Comparison of ENCODE assay signal across 8 cellular contexts in the genomic region with DNA sequence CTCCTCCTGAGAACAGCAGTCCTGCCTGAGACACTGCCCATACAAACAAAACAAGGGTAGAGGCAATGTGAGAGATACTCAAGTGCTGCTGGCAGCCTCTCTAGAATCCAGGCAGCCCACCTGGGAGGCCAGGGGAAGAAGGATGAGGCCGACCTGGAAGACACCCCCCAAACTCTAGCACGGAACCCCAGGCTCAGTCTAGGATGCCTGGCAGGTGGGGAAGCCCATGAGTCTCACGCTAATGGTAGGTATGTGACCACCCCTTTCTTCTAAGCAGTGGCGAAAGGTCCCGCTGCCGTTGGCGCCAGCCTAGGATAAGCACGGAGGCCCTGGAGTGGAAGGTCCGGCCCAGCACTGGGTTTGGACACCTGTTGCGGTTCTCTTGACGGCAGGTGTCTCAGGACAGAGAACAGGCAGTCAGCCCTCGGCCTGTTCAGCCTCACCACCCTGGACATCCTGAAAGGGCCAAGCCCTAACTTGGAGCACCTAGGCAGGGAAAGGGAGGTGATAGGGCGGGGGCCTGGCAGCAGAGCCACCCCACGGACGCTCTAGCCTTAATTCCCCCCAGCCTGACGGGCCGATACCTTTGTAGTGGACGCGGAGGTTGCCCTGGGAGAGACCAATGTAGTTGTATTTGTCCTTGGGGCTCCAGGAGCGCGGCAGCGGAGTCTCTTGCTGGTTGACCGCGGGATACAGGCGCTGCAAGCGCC. TPM values are rescaled to one million over a fixed set of nuclear protein-coding genes. Genes with fewer than 3 reads are reported as not detected.
DNase-seq lines count a peak whose midpoint lies in the region; ATAC-seq and TF ChIP-seq lines count a peak whose summit lies in the region.

No MANE protein-coding gene starts in this region.

- POLR2A ChIA-PET in BJ (lab: Charles Lee) (interaction anchor here (0.5 to 1.0 kb wide), 2 partner anchors 23 to 146 kb away, joined by 3 to 6 read pairs; a partner anchor contains a TSS), T-cell (lab: Charles Lee) (interaction anchor here in 1 of 2 donors (0.5 to 1.0 kb wide), 2 partner anchors 87 to 208 kb away, joined by 3 to 4 read pairs; a partner anchor contains a TSS)

- H3K14ac ChIP-seq in trophoblast cell (ENCODE audit: low read length), result peak overlapping the region; percentile 65

- no peaks in the 10 kb centered on the region for H3K27me3 ChIP-seq in BJ (ENCODE audit: control insufficient read depth, insufficient read depth, low read length)
- no peaks in the 10 kb centered on the region for H3K27me3 ChIP-seq in trophoblast cell (ENCODE audit: insufficient read depth, low read length)

- no peak overlapping the region for H3K27ac ChIP-seq in trophoblast cell (ENCODE audit: low read depth, low read length)

- no peaks in the 10 kb centered on the region for H3K27me3 Mint-ChIP-seq in T-cell

- peak overlapping the region; percentile 76 to 89 (median 87) for H3K4me3 Mint-ChIP-seq in T-cell

- H3K36me3 ChIP-seq in BJ (ENCODE audit: control insufficient read depth, insufficient read depth, low read length) (peaks cover 6% of the 10 kb centered on the region), trophoblast cell (ENCODE audit: control insufficient read depth in 1 of 2, insufficient read depth in 2 of 2, low read length in 2 of 2) (peaks cover 3 to 19% of the 10 kb centered on the region in 2 experiments)

- ATAC-seq in GM21528 (IDR thresholded peaks at IDR 0.05; ENCODE audit: low FRiP score, unreplicated experiment), result peak; percentile 14
- no peak for ATAC-seq in T-cell (replicated peaks in 1 of 4)
- no peak for ATAC-seq in GM21825 (IDR thresholded peaks at IDR 0.05; ENCODE audit: unreplicated experiment)

- no peak for DNase-seq in BJ (ENCODE audit: low read depth)
- DNase-seq in T-cell, result peak in 2 of 34 experiments; percentile 5 to 6
- peak in 1 of 2 donors; percentile 21 for DNase-seq in foreskin fibroblast
- DNase-seq in trophoblast cell, result peak; percentile 7 to 22
- DNase-seq in GM13976 (ENCODE audit: low spot score), result no peak
- no peak for DNase-seq in NCI-H2196 treated with DMSO at 0.1 percent for 48 hours (lab: John Stamatoyannopoulos, UW; ENCODE audit: unreplicated experiment)

- peak overlapping the region; percentile 84 for H3K4me3 ChIP-seq in BJ (ENCODE audit: low read depth, low read length)
- peak overlapping the region; percentile 83 to 92 for H3K4me3 ChIP-seq in foreskin fibroblast (ENCODE audit: low read depth in 1 of 2, low read length in 2 of 2)
- peak overlapping the region; percentile 90 for H3K4me3 ChIP-seq in trophoblast cell (ENCODE audit: low read depth, low read length)

- H3K18ac ChIP-seq in trophoblast cell (ENCODE audit: low read length), result peak overlapping the region; percentile 76

- no peak for TF ChIP-seq CTCF in BJ (IDR thresholded peaks at IDR 0.05; ENCODE audit: insufficient read depth, low read depth, low read length)
- no peak for TF ChIP-seq CTCF in foreskin fibroblast (IDR thresholded peaks at IDR 0.05; ENCODE audit: low read depth, low read length)
- TF ChIP-seq CTCF in GM13976 (IDR thresholded peaks at IDR 0.05; ENCODE audit: borderline replicate concordance, control extremely low read depth, extremely low read depth, insufficient read depth, missing control alignments), result no peak

- peaks cover 7% of the 10 kb centered on the region for H3K79me2 ChIP-seq in trophoblast cell (ENCODE audit: control insufficient read depth, insufficient read depth, low read length, poor library complexity)

- peak overlapping the region; percentile 21 for H2BK120ac ChIP-seq in trophoblast cell (ENCODE audit: insufficient read depth, low read length, poor library complexity)

- peak overlapping the region; percentile 91 for H4K8ac ChIP-seq in trophoblast cell (ENCODE audit: low read depth, low read length)

- in situ Hi-C loops in GM13976 (cut with MboI; ENCODE audit: low sequenced_read_pairs, unreplicated experiment), result loop anchor here (25.0 kb wide), 1 partner anchor 269 kb away; a partner anchor contains a TSS

- CTCF ChIA-PET in BJ (lab: Yijun Ruan, JAX), result interaction anchor here (0.6 to 3.1 kb wide), 9 partner anchors 10 to 290 kb away, joined by 3 to 50 read pairs (median 4); a partner anchor contains a TSS
- CTCF ChIA-PET in T-cell (lab: Charles Lee), result interaction anchor here in 1 of 2 donors (0.6 to 1.5 kb wide), 15 partner anchors 10 to 628 kb away, joined by 3 to 19 read pairs (median 4); a partner anchor contains a TSS

- peak overlapping the region; percentile 77 for H2AFZ ChIP-seq in trophoblast cell (ENCODE audit: insufficient read depth, low read length, poor library complexity)

- peak overlapping the region; percentile 33 for H4K91ac ChIP-seq in trophoblast cell (ENCODE audit: low read depth, low read length)

- H3K9ac ChIP-seq in trophoblast cell (ENCODE audit: low read length), result peak overlapping the region; percentile 75

- H3K23ac ChIP-seq in trophoblast cell (ENCODE audit: low read length), result no peak overlapping the region

- no CpG with 5 or more reads among the region's 26 CpGs for WGBS in trophoblast cell (ENCODE audit: extremely low coverage, insufficient coverage, insufficient read length)

- peak overlapping the region; percentile 12 for H2BK12ac ChIP-seq in trophoblast cell (ENCODE audit: low read length)

- H3K4me1 ChIP-seq in trophoblast cell (ENCODE audit: control insufficient read depth in 1 of 2, insufficient read depth in 2 of 2, low read length in 2 of 2), result peaks cover 7 to 8% of the 10 kb centered on the region in 2 experiments

- H3K79me1 ChIP-seq in trophoblast cell (ENCODE audit: low read length), result peaks cover 11% of the 10 kb centered on the region

- H2AK5ac ChIP-seq in trophoblast cell (ENCODE audit: low read length), result peak overlapping the region; percentile 51

- peak overlapping the region; percentile 23 for H2BK5ac ChIP-seq in trophoblast cell (ENCODE audit: low read depth, low read length, poor library complexity)

- H3K4me2 ChIP-seq in trophoblast cell (ENCODE audit: low read length), result peak overlapping the region; percentile 76

- H3K9me3 ChIP-seq in trophoblast cell (ENCODE audit: insufficient read depth, low read depth, low read length), result no peaks in the 10 kb centered on the region

- peak overlapping the region; percentile 87 for H3K4ac ChIP-seq in trophoblast cell (ENCODE audit: low read depth, low read length)

- peak overlapping the region; percentile 51 for H4K12ac ChIP-seq in trophoblast cell (ENCODE audit: low read depth, low read length)

- no peaks in the 10 kb centered on the region for H3K9me3 Mint-ChIP-seq in T-cell

- peak overlapping the region; percentile 65 to 94 for H3K27ac Mint-ChIP-seq in T-cell

- peaks cover 45 to 54% (median 49%) of the 10 kb centered on the region in 3 donors for H3K4me1 Mint-ChIP-seq in T-cell

- peaks cover 13% of the 10 kb centered on the region for H3K36me3 Mint-ChIP-seq in T-cell

RNA-seq across cellular contexts. Expression of a gene that starts 0.5 kb away (rescaled TPM):
- polyA plus RNA-seq in BJ (2011; rRNA removed), result 11.5 and 17.6 TPM in 2 replicates
- 11.0 and 11.2 TPM in 2 replicates for polyA minus RNA-seq in BJ (2011; rRNA and poly(A)+ RNA removed)
- 10 to 100 TPM; 21.9 to 29.3 (median 24.5) TPM for total RNA-seq in T-cell
- 17.3 and 17.4 TPM in 2 replicates for polyA plus RNA-seq in trophoblast cell (2013)

RNA-seq across cellular contexts. Expression of a gene that starts 0.8 kb away (rescaled TPM):
- 0.96 and 1.6 TPM in 2 replicates for polyA plus RNA-seq in BJ (2011; rRNA removed)
- polyA minus RNA-seq in BJ (2011; rRNA and poly(A)+ RNA removed), result 0.26 and 0.62 TPM in 2 replicates
- under 1 TPM; 0.30 to 0.45 (median 0.37) TPM for total RNA-seq in T-cell
- polyA plus RNA-seq in trophoblast cell (2013), result 0.37 and 0.49 TPM in 2 replicates

RNA-seq across cellular contexts. Expression of a gene that starts 36.2 kb away (rescaled TPM):
- polyA plus RNA-seq in BJ (2011; rRNA removed), result 20.1 and 25.8 TPM in 2 replicates
- 8.1 and 12.3 TPM in 2 replicates for polyA minus RNA-seq in BJ (2011; rRNA and poly(A)+ RNA removed)
- 10 to 100 TPM; 37.9 to 59.9 (median 55.5) TPM for total RNA-seq in T-cell
- 13.3 and 13.7 TPM in 2 replicates for polyA plus RNA-seq in trophoblast cell (2013)

RNA-seq across cellular contexts. Expression of a gene that starts 40.9 kb away (rescaled TPM):
- 173 and 230 TPM in 2 replicates for polyA plus RNA-seq in BJ (2011; rRNA removed)
- polyA minus RNA-seq in BJ (2011; rRNA and poly(A)+ RNA removed), result 288 and 396 TPM in 2 replicates
- total RNA-seq in T-cell, result 10 to 100 TPM; 37.4 to 55.0 (median 48.3) TPM
- 401 and 408 TPM in 2 replicates for polyA plus RNA-seq in trophoblast cell (2013)

RNA-seq across cellular contexts. Expression of a gene that starts 41.6 kb away (rescaled TPM):
- polyA plus RNA-seq in BJ (2011; rRNA removed), result 26.2 and 42.4 TPM in 2 replicates
- 25.1 and 44.8 TPM in 2 replicates for polyA minus RNA-seq in BJ (2011; rRNA and poly(A)+ RNA removed)
- 100 to 1,000 TPM in 3 of 5 donors, 10 to 100 TPM in 2; 85.0 to 117 (median 111) TPM for total RNA-seq in T-cell
- 59.1 and 62.1 TPM in 2 replicates for polyA plus RNA-seq in trophoblast cell (2013)

Comparison
In these comparisons a context has a peak if more than half of its experiments do, and no peak if none do; other contexts are left out.
1. DNase-seq: peak in trophoblast cell (2 of 2); none in BJ (single experiment), GM13976 (single experiment) and NCI-H2196 treated with DMSO at 0.1 percent for 48 hours (single experiment).
2. Peak in every context shown above with its lines, with median percentiles within 50 percentile points of each other: H3K4me3 ChIP-seq.